28 cellular contexts compared by ENCODE assay signal in the genomic region with DNA sequence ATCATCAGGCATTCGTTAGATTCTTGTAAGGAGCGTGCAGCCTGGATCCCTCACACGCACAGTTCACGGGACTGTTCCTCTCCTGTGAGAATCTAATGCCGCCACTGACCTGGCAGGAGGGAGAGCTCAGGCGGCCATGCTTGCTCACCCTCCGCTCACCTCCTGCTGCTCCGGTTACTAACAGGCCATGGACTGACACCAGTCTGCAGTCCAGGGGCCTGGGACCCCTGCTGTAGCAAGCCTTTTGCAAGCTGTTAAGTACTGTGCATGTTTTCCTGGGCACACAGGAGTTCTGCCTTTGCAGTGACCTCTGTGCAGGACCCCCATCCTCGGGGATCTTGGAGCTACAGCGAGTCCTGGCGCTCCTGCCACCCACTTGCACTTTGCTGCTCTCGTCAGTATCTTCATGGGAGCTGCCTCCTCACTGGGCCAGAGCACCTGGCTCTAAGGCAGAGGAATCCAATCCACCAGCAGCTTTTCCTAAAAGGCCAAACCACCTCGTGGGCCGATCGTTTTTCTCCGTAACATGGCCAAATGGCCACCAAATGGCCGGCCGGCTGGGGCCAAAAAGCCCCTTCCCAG.
"Had no signal": no experiment of that assay in that cellular context is flagged by ENCODE, and none has a peak within 500 bp of the region (broad histone marks: within the 10 kb centered on the region; RNA-seq: fewer than 3 reads in every experiment).

No MANE protein-coding gene starts in this region.

- H3K27ac Mint-ChIP-seq: activated CD4-positive, alpha-beta T cell treated with anti-CD3 and anti-CD28 coated beads for 36 hours; activated CD8-positive, alpha-beta memory T cell treated with anti-CD3 and anti-CD28 coated beads, Interleukin-2, amount 10 ng/mL, durations not matched to agents 7 days and 5 days; activated CD8-positive, alpha-beta T cell treated with anti-CD3 and anti-CD28 coated beads, Interleukin-2, amount 10 ng/mL, durations not matched to agents 7 days and 5 days; activated naive CD4-positive, alpha-beta T cell treated with anti-CD3 and anti-CD28 coated beads for 36 hours; activated naive CD8-positive, alpha-beta T cell treated with anti-CD3 and anti-CD28 coated beads, Interleukin-2, amount 10 ng/mL, durations not matched to agents 7 days and 5 days; dendritic cell treated with granulocyte-macrophage colony-stimulating factor and Interleukin-4, amounts not matched to agents 40 ng/mL and 50 ng/mL, for 4 days; nephron; progenitor cell of endocrine pancreas had no signal

- DNase-seq: activated CD4-positive, alpha-beta T cell treated with anti-CD3 and anti-CD28 coated beads for 36 hours; activated CD4-positive, CD25-positive, alpha-beta regulatory T cell; activated CD8-positive, alpha-beta memory T cell treated with anti-CD3 and anti-CD28 coated beads, Interleukin-2, amount 10 ng/mL, durations not matched to agents 7 days and 5 days; activated CD8-positive, alpha-beta T cell treated with anti-CD3 and anti-CD28 coated beads, Interleukin-2, amount 10 ng/mL, durations not matched to agents 7 days and 5 days; activated effector memory CD4-positive, alpha-beta T cell treated with Interleukin-2 at 50 U/mL for 16 hours; activated naive CD4-positive, alpha-beta T cell treated with anti-CD3 and anti-CD28 coated beads for 36 hours; activated naive CD8-positive, alpha-beta T cell treated with anti-CD3 and anti-CD28 coated beads, Interleukin-2, amount 10 ng/mL, durations not matched to agents 7 days and 5 days; central memory CD4-positive, alpha-beta T cell; heart right ventricle; lower lobe of right lung; mucosa of descending colon; ovary; right lobe of liver; small intestine; stimulated activated CD4-positive, alpha-beta T cell treated with anti-CD3 and anti-CD28 coated beads, Interleukin-1b, Interleukin-23, amount 100 ng/mL, for 48 hours; stimulated activated CD4-positive, alpha-beta T cell treated with anti-CD3 and anti-CD28 coated beads, Interleukin-4, amount 100 ng/mL, for 4 hours; stimulated activated naive CD4-positive, alpha-beta T cell; tibial artery; upper lobe of right lung had no signal

- H3K27ac ChIP-seq: breast epithelium, esophagus muscularis mucosa, foreskin keratinocyte, heart right ventricle, lower lobe of right lung, neutrophil, ovary, right lobe of liver, suprapubic skin, tibial artery, upper lobe of right lung had no signal

- H3K36me3 Mint-ChIP-seq: activated CD8-positive, alpha-beta memory T cell treated with anti-CD3 and anti-CD28 coated beads, Interleukin-2, amount 10 ng/mL, durations not matched to agents 7 days and 5 days; activated naive CD8-positive, alpha-beta T cell treated with anti-CD3 and anti-CD28 coated beads, Interleukin-2, amount 10 ng/mL, durations not matched to agents 7 days and 5 days had no signal

- H3K36me3 ChIP-seq: breast epithelium, esophagus muscularis mucosa, heart right ventricle, lower lobe of right lung, neutrophil, ovary, right lobe of liver, suprapubic skin, tibial artery, upper lobe of right lung had no signal

- H3K4me3 Mint-ChIP-seq: activated CD4-positive, alpha-beta T cell treated with anti-CD3 and anti-CD28 coated beads for 36 hours; activated CD8-positive, alpha-beta memory T cell treated with anti-CD3 and anti-CD28 coated beads, Interleukin-2, amount 10 ng/mL, durations not matched to agents 7 days and 5 days; activated CD8-positive, alpha-beta T cell treated with anti-CD3 and anti-CD28 coated beads, Interleukin-2, amount 10 ng/mL, durations not matched to agents 7 days and 5 days; activated naive CD4-positive, alpha-beta T cell treated with anti-CD3 and anti-CD28 coated beads for 36 hours; activated naive CD8-positive, alpha-beta T cell treated with anti-CD3 and anti-CD28 coated beads, Interleukin-2, amount 10 ng/mL, durations not matched to agents 7 days and 5 days; dendritic cell treated with granulocyte-macrophage colony-stimulating factor and Interleukin-4, amounts not matched to agents 40 ng/mL and 50 ng/mL, for 4 days; nephron had no signal

- H3K9me3 ChIP-seq: breast epithelium, esophagus muscularis mucosa, heart right ventricle, lower lobe of right lung, mucosa of descending colon, neutrophil, ovary, right lobe of liver, suprapubic skin, tibial artery, upper lobe of right lung had no signal

- H3K9me3 Mint-ChIP-seq: activated naive CD4-positive, alpha-beta T cell treated with anti-CD3 and anti-CD28 coated beads for 36 hours; activated naive CD8-positive, alpha-beta T cell treated with anti-CD3 and anti-CD28 coated beads, Interleukin-2, amount 10 ng/mL, durations not matched to agents 7 days and 5 days; dendritic cell treated with granulocyte-macrophage colony-stimulating factor and Interleukin-4, amounts not matched to agents 40 ng/mL and 50 ng/mL, for 4 days; nephron had no signal

- H3K4me1 Mint-ChIP-seq: activated CD4-positive, alpha-beta T cell treated with anti-CD3 and anti-CD28 coated beads for 36 hours; activated CD8-positive, alpha-beta memory T cell treated with anti-CD3 and anti-CD28 coated beads, Interleukin-2, amount 10 ng/mL, durations not matched to agents 7 days and 5 days; activated naive CD8-positive, alpha-beta T cell treated with anti-CD3 and anti-CD28 coated beads, Interleukin-2, amount 10 ng/mL, durations not matched to agents 7 days and 5 days had no signal

- H3K4me1 ChIP-seq: breast epithelium, foreskin keratinocyte, lower lobe of right lung, right lobe of liver, suprapubic skin, upper lobe of right lung had no signal

- H3K27me3 ChIP-seq: ovary, right lobe of liver had no signal

- H3K4me3 ChIP-seq: breast epithelium, esophagus muscularis mucosa, heart right ventricle, lower lobe of right lung, mucosa of descending colon, ovary, right lobe of liver, suprapubic skin, tibial artery, upper lobe of right lung had no signal

- FAIRE-seq: small intestine had no signal

- ATAC-seq: activated CD4-positive, alpha-beta T cell treated with anti-CD3 and anti-CD28 coated beads for 36 hours; activated CD8-positive, alpha-beta memory T cell treated with anti-CD3 and anti-CD28 coated beads, Interleukin-2, amount 10 ng/mL, durations not matched to agents 7 days and 5 days; activated CD8-positive, alpha-beta T cell treated with anti-CD3 and anti-CD28 coated beads, Interleukin-2, amount 10 ng/mL, durations not matched to agents 7 days and 5 days; foreskin keratinocyte; heart right ventricle; left lobe of liver; lower lobe of right lung; mucosa of descending colon; right lobe of liver; upper lobe of right lung had no signal
